8 cellular contexts compared by ENCODE assay signal in genomic region chr1:210233216-210233494, GRCh38. TPM values are rescaled to one million over a fixed set of nuclear protein-coding genes. Genes with fewer than 3 reads are reported as not detected.
DNase-seq lines count a peak whose midpoint lies in the region; ATAC-seq and TF ChIP-seq lines count a peak whose summit lies in the region.

No MANE protein-coding gene starts in this region.

- no peak for TF ChIP-seq POLR2A in esophagus squamous epithelium (IDR thresholded peaks at IDR 0.05)

- H3K9me3 Mint-ChIP-seq in nephron, result no peaks in the 10 kb centered on the region

- ATAC-seq in GM18517 (IDR thresholded peaks at IDR 0.05; ENCODE audit: unreplicated experiment) (no peak), GM21825 (IDR thresholded peaks at IDR 0.05; ENCODE audit: unreplicated experiment) (no peak), HG03432 (IDR thresholded peaks at IDR 0.05; ENCODE audit: unreplicated experiment) (no peak)

- H3K4me1 ChIP-seq in ES-I3 (ENCODE audit: insufficient read depth, low read length), result peaks cover 20% of the 10 kb centered on the region
- peaks cover 21 to 61% (median 26%) of the 10 kb centered on the region in 3 donors for H3K4me1 ChIP-seq in esophagus squamous epithelium

- H3K9me3 ChIP-seq in ES-I3 (ENCODE audit: control insufficient read depth, insufficient read depth, low read length) (no peaks in the 10 kb centered on the region), esophagus squamous epithelium (no peaks in the 10 kb centered on the region)

- H3K27me3 ChIP-seq in esophagus squamous epithelium, result peaks cover 0 to 49% (median 0%) of the 10 kb centered on the region in 4 donors

- no peaks in the 10 kb centered on the region for H3K36me3 ChIP-seq in ES-I3 (ENCODE audit: insufficient read depth, low read length)
- peaks cover 0 to 3% (median 0%) of the 10 kb centered on the region in 3 donors for H3K36me3 ChIP-seq in esophagus squamous epithelium

- H3K27me3 Mint-ChIP-seq in nephron (ENCODE audit: low read depth), result peaks cover 48% of the 10 kb centered on the region

- DNase-seq in RPMI8226 (peak; percentile 8), esophagus squamous epithelium (lab: John Stamatoyannopoulos, UW) (no peak), KG1 (lab: John Stamatoyannopoulos, UW) (no peak)

- no peak for TF ChIP-seq CTCF in esophagus squamous epithelium (IDR thresholded peaks at IDR 0.05)
- TF ChIP-seq CTCF in nephron (IDR thresholded peaks at IDR 0.05; ENCODE audit: unreplicated experiment in 3 of 3), result no peak

- intact Hi-C loops in esophagus squamous epithelium (cut with DNase I), result no loop called here

- H3K4me3 ChIP-seq in esophagus squamous epithelium, result peak overlapping the region; percentile 71 to 91 (median 85)

- 0% methylated on average over 2 of the region's 26 CpGs; no CpG with 5 or more reads in 1 of the 2 donors for WGBS in esophagus squamous epithelium, 2 donors

- peak overlapping the region; percentile 75 to 81 (median 75) for H3K4me3 Mint-ChIP-seq in nephron

- peaks cover 42% of the 10 kb centered on the region for H3K4me1 Mint-ChIP-seq in nephron

- H3K27ac Mint-ChIP-seq in nephron, result no peak overlapping the region

- H3K27ac ChIP-seq in esophagus squamous epithelium, result peak overlapping the region; percentile 84 to 92 (median 89)

- peak overlapping the region; percentile 69; the same call in 1 of the 2 replicates for H3K9ac ChIP-seq in ES-I3 (ENCODE audit: low read depth, low read length)

- no peaks in the 10 kb centered on the region for H3K36me3 Mint-ChIP-seq in nephron (ENCODE audit: low read depth)

RNA-seq across cellular contexts. Expression of gene SERTAD4, which starts 0.6 kb away (rescaled TPM):
- total RNA-seq in esophagus squamous epithelium, result 10 to 100 TPM in 2 of 4 donors, 1 to 10 TPM in 2; 6.9 to 16.8 (median 11.5) TPM
